21 cellular contexts compared by ENCODE assay signal in genomic region chr10:95531041-95531809, GRCh38. TPM values are rescaled to one million over a fixed set of nuclear protein-coding genes. Genes with fewer than 3 reads are reported as not detected.
DNase-seq lines count a peak whose midpoint lies in the region; ATAC-seq and TF ChIP-seq lines count a peak whose summit lies in the region.
"Had no signal": no experiment of that assay in that cellular context is flagged by ENCODE, and none has a peak within 500 bp of the region (broad histone marks: within the 10 kb centered on the region; RNA-seq: fewer than 3 reads in every experiment).

No MANE protein-coding gene starts in this region.

- H3K4me3 Mint-ChIP-seq in endothelial cell (ENCODE audit: unreplicated experiment), result peak overlapping the region; percentile 21
- H3K4me3 Mint-ChIP-seq: activated CD4-positive, alpha-beta memory T cell treated with anti-CD3 and anti-CD28 coated beads for 36 hours had no signal

- no peak overlapping the region for H3K23ac ChIP-seq in trophoblast cell (ENCODE audit: low read length)

- peaks cover 10% of the 10 kb centered on the region for H3K27me3 Mint-ChIP-seq in endothelial cell (ENCODE audit: unreplicated experiment)
- H3K27me3 Mint-ChIP-seq: activated CD4-positive, alpha-beta memory T cell treated with anti-CD3 and anti-CD28 coated beads for 36 hours had no signal

- H3K9me3 Mint-ChIP-seq in endothelial cell (ENCODE audit: unreplicated experiment), result no peaks in the 10 kb centered on the region
- H3K9me3 Mint-ChIP-seq: activated CD4-positive, alpha-beta memory T cell treated with anti-CD3 and anti-CD28 coated beads for 36 hours had no signal

- H2BK12ac ChIP-seq in trophoblast cell (ENCODE audit: low read length), result no peak overlapping the region

- H3K4me3 ChIP-seq in left ventricle myocardium inferior (no peak overlapping the region), trophoblast cell (ENCODE audit: low read depth, low read length) (no peak overlapping the region), vagina (no peak overlapping the region)
- H3K4me3 ChIP-seq: adrenal gland had no signal

- H3K4me1 ChIP-seq in left ventricle myocardium inferior, result peaks cover 100% of the 10 kb centered on the region
- H3K4me1 ChIP-seq in trophoblast cell (ENCODE audit: control insufficient read depth in 1 of 2, insufficient read depth in 2 of 2, low read length in 2 of 2), result peaks cover 2% of the 10 kb centered on the region in 2 experiments
- H3K4me1 ChIP-seq in vagina, result peaks cover 43% of the 10 kb centered on the region

- POLR2A ChIA-PET in RWPE1 (lab: Yijun Ruan, JAX; ENCODE audit: low non-redundant PET), result no interaction called here

- no peak for ATAC-seq in Right ventricle myocardium superior (ENCODE audit: poor library complexity)
- ATAC-seq in GM18868 (IDR thresholded peaks at IDR 0.05; ENCODE audit: unreplicated experiment), result no peak
- ATAC-seq: stimulated activated naive CD8-positive, alpha-beta T cell treated with anti-CD3 and anti-CD28 coated beads, Interleukin-15, Interleukin-2, amounts not matched to agents 100 U/mL and 50 U/mL, for 24 hours had no signal

- H3K4ac ChIP-seq in trophoblast cell (ENCODE audit: low read depth, low read length), result no peak overlapping the region

- H4K91ac ChIP-seq in trophoblast cell (ENCODE audit: low read depth, low read length), result no peak overlapping the region

- no peaks in the 10 kb centered on the region for H3K36me3 ChIP-seq in left ventricle myocardium inferior
- no peaks in the 10 kb centered on the region for H3K36me3 ChIP-seq in trophoblast cell (ENCODE audit: control insufficient read depth in 1 of 2, insufficient read depth in 2 of 2, low read length in 2 of 2)
- no peaks in the 10 kb centered on the region for H3K36me3 ChIP-seq in vagina
- H3K36me3 ChIP-seq: adrenal gland had no signal

- no peak overlapping the region for H3K9ac ChIP-seq in trophoblast cell (ENCODE audit: low read length)

- peak overlapping the region; percentile 7 for H2BK120ac ChIP-seq in trophoblast cell (ENCODE audit: insufficient read depth, low read length, poor library complexity)

- no peak overlapping the region for H3K14ac ChIP-seq in trophoblast cell (ENCODE audit: low read length)

- peaks cover 82% of the 10 kb centered on the region for H3K4me1 Mint-ChIP-seq in endothelial cell (ENCODE audit: unreplicated experiment)

- TF ChIP-seq POLR2A in vagina (IDR thresholded peaks at IDR 0.05), result no peak

- no peak for DNase-seq in left ventricle myocardium inferior
- no peak for DNase-seq in Right ventricle myocardium superior
- DNase-seq in endothelial cell (ENCODE audit: low spot score), result no peak
- DNase-seq in trophoblast cell, result no peak
- no peak for DNase-seq in vagina (ENCODE audit: extremely low spot score in 2 of 2)
- DNase-seq in activated naive CD4-positive, alpha-beta T cell treated with Interleukin-2 at 50 U/mL for 16 hours, result no peak
- no peak for DNase-seq in RWPE1 (ENCODE audit: low spot score)
- DNase-seq: activated CD4-positive, alpha-beta memory T cell treated with anti-CD3 and anti-CD28 coated beads for 36 hours; activated gamma-delta T cell treated with Interleukin-2 at 50 U/mL for 16 hours; adrenal gland; C1 segment of cervical spinal cord; DMS 273 treated with DMSO at 0.1 percent for 48 hours; NCI-H526 treated with DMSO at 0.1 percent for 48 hours; posterior cingulate gyrus; SHP77; small intestine; stimulated activated CD4-positive, alpha-beta T cell treated with anti-CD3 and anti-CD28 coated beads, Interleukin-2, amount 100 ng/mL, for 48 hours; stimulated activated naive CD8-positive, alpha-beta T cell treated with anti-CD3 and anti-CD28 coated beads, Interleukin-15, Interleukin-2, amounts not matched to agents 100 U/mL and 50 U/mL, for 24 hours; T-helper 1 cell had no signal

- peaks cover 11% of the 10 kb centered on the region for H3K36me3 Mint-ChIP-seq in endothelial cell (ENCODE audit: low read depth, unreplicated experiment)
- H3K36me3 Mint-ChIP-seq: activated CD4-positive, alpha-beta memory T cell treated with anti-CD3 and anti-CD28 coated beads for 36 hours had no signal

- intact Hi-C loops in left ventricle myocardium inferior (cut with micrococcal nuclease) (no loop called here), Right ventricle myocardium superior (cut with DNase I) (no loop called here), vagina (cut with DNase I) (no loop called here)

- no peaks in the 10 kb centered on the region for H3K27me3 ChIP-seq in left ventricle myocardium inferior (ENCODE audit: low read depth)
- H3K27me3 ChIP-seq in trophoblast cell (ENCODE audit: insufficient read depth, low read length), result no peaks in the 10 kb centered on the region
- no peaks in the 10 kb centered on the region for H3K27me3 ChIP-seq in vagina
- H3K27me3 ChIP-seq: adrenal gland had no signal

- H4K8ac ChIP-seq in trophoblast cell (ENCODE audit: low read depth, low read length), result no peak overlapping the region

- no peaks in the 10 kb centered on the region for H3K79me2 ChIP-seq in trophoblast cell (ENCODE audit: control insufficient read depth, insufficient read depth, low read length, poor library complexity)

- H3K27ac Mint-ChIP-seq in endothelial cell (ENCODE audit: unreplicated experiment), result peak overlapping the region; percentile 94
- H3K27ac Mint-ChIP-seq: activated CD4-positive, alpha-beta memory T cell treated with anti-CD3 and anti-CD28 coated beads for 36 hours had no signal

- no peaks in the 10 kb centered on the region for H3K79me1 ChIP-seq in trophoblast cell (ENCODE audit: low read length)

- H3K27ac ChIP-seq in left ventricle myocardium inferior (replicated peaks) (peak overlapping the region; percentile 57), trophoblast cell (ENCODE audit: low read depth, low read length) (no peak overlapping the region), vagina (peak overlapping the region; percentile 30), RWPE1 (no peak overlapping the region)

- no peak overlapping the region for H4K12ac ChIP-seq in trophoblast cell (ENCODE audit: low read depth, low read length)

- H3K9me3 ChIP-seq in left ventricle myocardium inferior (replicated peaks) (no peaks in the 10 kb centered on the region), trophoblast cell (ENCODE audit: insufficient read depth, low read depth, low read length) (no peaks in the 10 kb centered on the region), vagina (no peaks in the 10 kb centered on the region)
- H3K9me3 ChIP-seq: adrenal gland had no signal

- no peak overlapping the region for H2AK5ac ChIP-seq in trophoblast cell (ENCODE audit: low read length)

- H2AFZ ChIP-seq in trophoblast cell (ENCODE audit: insufficient read depth, low read length, poor library complexity), result no peak overlapping the region

- H3K18ac ChIP-seq in trophoblast cell (ENCODE audit: low read length), result no peak overlapping the region

- H2BK5ac ChIP-seq in trophoblast cell (ENCODE audit: low read depth, low read length, poor library complexity), result no peak overlapping the region

- TF ChIP-seq CTCF in left ventricle myocardium inferior (IDR thresholded peaks at IDR 0.05; ENCODE audit: borderline replicate concordance) (no peak), endothelial cell (IDR thresholded peaks at IDR 0.05; ENCODE audit: unreplicated experiment) (no peak), vagina (IDR thresholded peaks at IDR 0.05) (no peak), RWPE1 (conservative IDR thresholded peaks at IDR 0.05; ENCODE audit: low read depth) (no peak)

- WGBS in trophoblast cell (ENCODE audit: extremely low coverage, insufficient coverage, insufficient read length), result no CpG with 5 or more reads among the region's 13 CpGs

- no peak overlapping the region for H3K4me2 ChIP-seq in trophoblast cell (ENCODE audit: low read length)

- CTCF ChIA-PET in RWPE1 (lab: Yijun Ruan, JAX), result interaction anchor here (0.6 kb wide), 2 partner anchors 99 to 480 kb away, joined by 3 read pairs; no protein-coding TSS in a partner anchor

RNA-seq across cellular contexts. Expression of gene SORBS1, which starts 29.9 kb away (rescaled TPM):
- total RNA-seq in left ventricle myocardium inferior, result 896 TPM
- total RNA-seq in Right ventricle myocardium superior, result 697 TPM
- total RNA-seq in endothelial cell (ENCODE audit: unreplicated experiment), result 103 TPM
- 20.4 and 22.1 TPM in 2 replicates for polyA plus RNA-seq in trophoblast cell (2013)
- 116 TPM for total RNA-seq in vagina
- total RNA-seq: G401 had no signal

Comparison
In these comparisons a context has a peak if more than half of its experiments do, and no peak if none do; other contexts are left out.
1. H3K27ac ChIP-seq: peak in left ventricle myocardium inferior (single experiment) and vagina (single experiment); none in trophoblast cell (single experiment) and RWPE1 (single experiment).